In genomic region chr1:22749919-22750670, GRCh38 we compare ENCODE assay signal across 1 cellular context.
TF ChIP-seq lines count a peak whose summit lies in the region.

No MANE protein-coding gene starts in this region.

TF ChIP-seq in IMR-90, 13 proteins besides CTCF, POLR2A, EP300 and RAD21 (continued from another document):
- TF ChIP-seq, protein P1, sequence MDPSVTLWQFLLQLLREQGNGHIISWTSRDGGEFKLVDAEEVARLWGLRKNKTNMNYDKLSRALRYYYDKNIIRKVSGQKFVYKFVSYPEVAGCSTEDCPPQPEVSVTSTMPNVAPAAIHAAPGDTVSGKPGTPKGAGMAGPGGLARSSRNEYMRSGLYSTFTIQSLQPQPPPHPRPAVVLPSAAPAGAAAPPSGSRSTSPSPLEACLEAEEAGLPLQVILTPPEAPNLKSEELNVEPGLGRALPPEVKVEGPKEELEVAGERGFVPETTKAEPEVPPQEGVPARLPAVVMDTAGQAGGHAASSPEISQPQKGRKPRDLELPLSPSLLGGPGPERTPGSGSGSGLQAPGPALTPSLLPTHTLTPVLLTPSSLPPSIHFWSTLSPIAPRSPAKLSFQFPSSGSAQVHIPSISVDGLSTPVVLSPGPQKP (IDR thresholded peaks at IDR 0.05; ENCODE audit: borderline replicate concordance, low read depth, low read length) = no peak
- TF ChIP-seq CHD1 (IDR thresholded peaks at IDR 0.05; ENCODE audit: low read depth, low read length) = peak; percentile 48; the same call in 1 of the 2 replicates
